Comparison of ENCODE assay signal across 8 cellular contexts in the genomic region with DNA sequence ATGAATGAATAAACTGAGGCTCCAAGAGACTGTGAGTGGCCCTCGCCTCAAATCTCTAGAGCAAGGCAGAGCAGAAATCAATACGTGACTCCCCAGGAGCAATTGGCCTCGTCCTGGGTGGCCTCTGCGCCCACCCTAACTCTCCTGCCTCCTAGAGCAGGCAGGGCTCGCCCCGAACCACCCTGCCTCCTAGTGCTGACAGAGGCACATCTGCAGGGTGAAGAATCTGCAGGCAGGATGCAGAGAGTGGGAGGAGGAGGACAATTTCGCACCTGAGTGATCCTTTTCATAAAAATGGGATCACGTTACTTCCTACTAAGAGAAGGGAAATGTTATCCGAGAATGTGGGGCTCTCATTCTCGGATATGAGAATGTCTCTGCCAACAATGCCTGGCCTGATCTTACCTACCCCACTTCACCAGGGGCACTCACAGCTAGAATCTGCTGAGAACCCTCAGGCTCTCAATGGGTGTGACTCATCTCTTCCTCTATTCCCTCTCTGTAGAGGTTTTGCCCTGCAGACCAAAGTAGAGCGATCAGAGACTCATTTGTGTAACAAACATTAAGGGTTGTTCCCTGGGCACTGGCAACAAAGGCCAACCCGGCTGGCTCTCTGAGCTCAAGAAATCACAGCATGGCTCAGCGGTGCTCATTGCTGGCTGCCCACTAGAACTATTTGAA.
DNase-seq lines count a peak whose midpoint lies in the region; ATAC-seq, FAIRE-seq and TF ChIP-seq lines count a peak whose summit lies in the region.

No MANE protein-coding gene starts in this region.

- CTCF ChIA-PET in PC-3 (lab: Charles Lee) (interaction anchor here (0.6 kb wide), 1 partner anchor 348 kb away, joined by 5 read pairs; no protein-coding TSS in a partner anchor), HepG2 (lab: Yijun Ruan, JAX; ENCODE audit: low intra/inter-chr PET ratio, low total read pairs) (no interaction called here)

- H3K4me2 ChIP-seq in PC-3 (ENCODE audit: low read length) (peak overlapping the region; percentile 20), HepG2 (ENCODE audit: low read depth, low read length) (no peak overlapping the region)

- TF ChIP-seq POLR2A in HepG2 (IDR thresholded peaks at IDR 0.05; ENCODE audit: insufficient read depth in 1 of 2, low read depth in 2 of 2, low read length in 2 of 2) = no peak

- H3K79me2 ChIP-seq in PC-3 (ENCODE audit: low read length) (no peaks in the 10 kb centered on the region), HepG2 (ENCODE audit: insufficient read depth, low read length) (no peaks in the 10 kb centered on the region)

- peaks cover 75% of the 10 kb centered on the region for H3K4me1 Mint-ChIP-seq in activated naive CD8-positive, alpha-beta T cell (ENCODE audit: low read depth)

- H3K27ac Mint-ChIP-seq in activated naive CD8-positive, alpha-beta T cell = peak overlapping the region; percentile 96

- BruUV-seq in PC-3 (replicated peaks; lab: Mats Ljungman, UMichigan) (no TSS peak), HepG2 (replicated peaks; lab: Mats Ljungman, UMichigan) (no TSS peak)

- H3K4me1 ChIP-seq in PC-3 (ENCODE audit: insufficient read depth, low read length) = peaks cover 47% of the 10 kb centered on the region
- no peaks in the 10 kb centered on the region for H3K4me1 ChIP-seq in HepG2 (ENCODE audit: insufficient read depth, low read length)

- TF ChIP-seq EP300 in Ishikawa (IDR thresholded peaks at IDR 0.05; ENCODE audit: borderline replicate concordance) (peak; percentile 72), HepG2 (IDR thresholded peaks at IDR 0.05; ENCODE audit: low read depth in 2 of 2, low read length in 2 of 2) (no peak), HepG2 (CRISPR knock-in tag; IDR thresholded peaks at IDR 0.05; ENCODE audit: borderline replicate concordance) (no peak)

- H3F3A ChIP-seq in PC-3 (ENCODE audit: low read length, unreplicated experiment) = no peaks in the 10 kb centered on the region

- POLR2A ChIA-PET in PC-3 (lab: Charles Lee; ENCODE audit: unreplicated experiment) (no interaction called here), HepG2 (lab: Yijun Ruan, JAX) (no interaction called here)

- H4K20me1 ChIP-seq in PC-3 (ENCODE audit: low read length) = no peaks in the 10 kb centered on the region
- H4K20me1 ChIP-seq in HepG2 (ENCODE audit: insufficient read depth, low read length) = no peaks in the 10 kb centered on the region

- intact Hi-C loops in PC-3 (cut with micrococcal nuclease) (no loop called here), HepG2 (cut with micrococcal nuclease; ENCODE audit: unreplicated experiment) (no loop called here)

- H3K9me2 ChIP-seq in PC-3 (replicated peaks; ENCODE audit: low read length) = no peaks in the 10 kb centered on the region

- H3K4me3 ChIP-seq in PC-3 (ENCODE audit: low read length) (no peak overlapping the region), HepG2 (replicated peaks in 1 of 3; ENCODE audit: insufficient read depth in 1 of 3, low read depth in 2 of 3, low read length in 3 of 3) (no peak overlapping the region)

- H3K9ac ChIP-seq in PC-3 (ENCODE audit: low read length) (peak overlapping the region; percentile 29), HepG2 (ENCODE audit: insufficient read depth, low read depth, low read length) (no peak overlapping the region)

- DNase-seq in Daoy (ENCODE audit: low read depth) = peak; percentile 79
- peak; percentile 88 for DNase-seq in PC-3
- no peak for DNase-seq in HepG2 (ENCODE audit: low spot score)
- DNase-seq in cerebellar nuclear complex (lab: John Stamatoyannopoulos, UW) = no peak
- DNase-seq in mesenteric fat pad (ENCODE audit: low spot score) = no peak

- TF ChIP-seq RAD21 in Ishikawa (IDR thresholded peaks at IDR 0.05; ENCODE audit: low read depth) (peak; percentile 52), HepG2 (CRISPR knock-in tag; IDR thresholded peaks at IDR 0.05) (no peak)

- H3K36me3 Mint-ChIP-seq in activated naive CD8-positive, alpha-beta T cell = no peaks in the 10 kb centered on the region

- H3K36me3 ChIP-seq in PC-3 (ENCODE audit: low read depth, low read length) = no peaks in the 10 kb centered on the region
- no peaks in the 10 kb centered on the region for H3K36me3 ChIP-seq in HepG2 (replicated peaks in 1 of 2; ENCODE audit: control insufficient read depth in 1 of 2, insufficient read depth in 2 of 2, low read length in 2 of 2)

- no peak overlapping the region; the same call in 1 of the 2 replicates for H2AFZ ChIP-seq in PC-3 (ENCODE audit: low read length)
- no peak overlapping the region for H2AFZ ChIP-seq in HepG2 (ENCODE audit: low read length)

- H3K27ac ChIP-seq in PC-3 (ENCODE audit: low read length) (peak overlapping the region; percentile 83), HepG2 (ENCODE audit: extremely low read length, insufficient read depth, low read length) (no peak overlapping the region)

- no peak for FAIRE-seq in HepG2 (lab: Jason Lieb, UNC)

- H3K27me3 ChIP-seq in PC-3 (ENCODE audit: low read length) (no peaks in the 10 kb centered on the region), HepG2 (ENCODE audit: control insufficient read depth in 1 of 2, insufficient read depth in 2 of 2, low read length in 2 of 2) (peaks cover 4 to 28% of the 10 kb centered on the region in 2 experiments; a peak in 3 of 5 replicates)

- H3K9me3 ChIP-seq in PC-3 (ENCODE audit: low read length) (no peaks in the 10 kb centered on the region), HepG2 (ENCODE audit: low read length) (no peaks in the 10 kb centered on the region)

- H3K4me3 Mint-ChIP-seq in activated naive CD8-positive, alpha-beta T cell = peak overlapping the region; percentile 80

- in situ Hi-C loops in HepG2 (cut with HindIII; ENCODE audit: extremely low pct_ligation_motif_present, low pct_unique_long_range_greater_than_20kb) = no loop called here

- ATAC-seq in GM21737 (IDR thresholded peaks at IDR 0.05; ENCODE audit: unreplicated experiment) (peak; percentile 48), PC-3 (peak; percentile 83), HepG2 (peak; percentile 66)

- WGBS in HepG2 (ENCODE audit: low lambda C conversion rate) = 37% methylated on average over 11 of the region's 13 CpGs

- H3K27me3 Mint-ChIP-seq in activated naive CD8-positive, alpha-beta T cell = no peaks in the 10 kb centered on the region

- TF ChIP-seq CTCF in PC-3 (conservative IDR thresholded peaks at IDR 0.05; ENCODE audit: low read depth, low read length) (no peak), HepG2 (CRISPR knock-in tag; IDR thresholded peaks at IDR 0.05) (no peak)

- no peaks in the 10 kb centered on the region for H3K9me3 Mint-ChIP-seq in activated naive CD8-positive, alpha-beta T cell (ENCODE audit: low read depth)

TF ChIP-seq in Ishikawa, 13 proteins besides CTCF, POLR2A, EP300 and RAD21 (continues in another document):
- TF ChIP-seq NFIC (IDR thresholded peaks at IDR 0.05) = peak; percentile 62
- TF ChIP-seq TAF1 (IDR thresholded peaks at IDR 0.05; ENCODE audit: low read depth) = no peak
- TF ChIP-seq EGR1 (IDR thresholded peaks at IDR 0.05) = peak; percentile 50
- TF ChIP-seq, protein P1, sequence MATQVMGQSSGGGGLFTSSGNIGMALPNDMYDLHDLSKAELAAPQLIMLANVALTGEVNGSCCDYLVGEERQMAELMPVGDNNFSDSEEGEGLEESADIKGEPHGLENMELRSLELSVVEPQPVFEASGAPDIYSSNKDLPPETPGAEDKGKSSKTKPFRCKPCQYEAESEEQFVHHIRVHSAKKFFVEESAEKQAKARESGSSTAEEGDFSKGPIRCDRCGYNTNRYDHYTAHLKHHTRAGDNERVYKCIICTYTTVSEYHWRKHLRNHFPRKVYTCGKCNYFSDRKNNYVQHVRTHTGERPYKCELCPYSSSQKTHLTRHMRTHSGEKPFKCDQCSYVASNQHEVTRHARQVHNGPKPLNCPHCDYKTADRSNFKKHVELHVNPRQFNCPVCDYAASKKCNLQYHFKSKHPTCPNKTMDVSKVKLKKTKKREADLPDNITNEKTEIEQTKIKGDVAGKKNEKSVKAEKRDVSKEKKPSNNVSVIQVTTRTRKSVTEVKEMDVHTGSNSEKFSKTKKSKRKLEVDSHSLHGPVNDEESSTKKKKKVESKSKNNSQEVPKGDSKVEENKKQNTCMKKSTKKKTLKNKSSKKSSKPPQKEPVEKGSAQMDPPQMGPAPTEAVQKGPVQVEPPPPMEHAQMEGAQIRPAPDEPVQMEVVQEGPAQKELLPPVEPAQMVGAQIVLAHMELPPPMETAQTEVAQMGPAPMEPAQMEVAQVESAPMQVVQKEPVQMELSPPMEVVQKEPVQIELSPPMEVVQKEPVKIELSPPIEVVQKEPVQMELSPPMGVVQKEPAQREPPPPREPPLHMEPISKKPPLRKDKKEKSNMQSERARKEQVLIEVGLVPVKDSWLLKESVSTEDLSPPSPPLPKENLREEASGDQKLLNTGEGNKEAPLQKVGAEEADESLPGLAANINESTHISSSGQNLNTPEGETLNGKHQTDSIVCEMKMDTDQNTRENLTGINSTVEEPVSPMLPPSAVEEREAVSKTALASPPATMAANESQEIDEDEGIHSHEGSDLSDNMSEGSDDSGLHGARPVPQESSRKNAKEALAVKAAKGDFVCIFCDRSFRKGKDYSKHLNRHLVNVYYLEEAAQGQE (IDR thresholded peaks at IDR 0.05; ENCODE audit: low read depth) = no peak

TF ChIP-seq in HepG2, 621 proteins besides CTCF, POLR2A, EP300 and RAD21:
- TF ChIP-seq STAG1 (CRISPR knock-in tag; IDR thresholded peaks at IDR 0.05) = peak; percentile 28; the same call in 1 of the 2 replicates
- no peak for TF ChIP-seq ZNF781 (CRISPR knock-in tag; IDR thresholded peaks at IDR 0.05; ENCODE audit: borderline replicate concordance, not compliant biosample characterization)

Comparison
In these comparisons a context has a peak if more than half of its experiments do, and no peak if none do; other contexts are left out.
1. DNase-seq: peak in Daoy (single experiment) and PC-3 (single experiment); none in HepG2 (single experiment), cerebellar nuclear complex (0 of 2) and mesenteric fat pad (single experiment).
2. Peak in every context shown above with its lines, with median percentiles within 50 percentile points of each other: ATAC-seq.